Comparison of ENCODE assay signal across 1 cellular context in genomic region chr7:29915481-29916215, GRCh38.
TF ChIP-seq lines count a peak whose summit lies in the region.

No MANE protein-coding gene starts in this region.

TF ChIP-seq in HepG2, 621 proteins besides CTCF, POLR2A, EP300 and RAD21 (continued from another document):
- TF ChIP-seq, protein P1, sequence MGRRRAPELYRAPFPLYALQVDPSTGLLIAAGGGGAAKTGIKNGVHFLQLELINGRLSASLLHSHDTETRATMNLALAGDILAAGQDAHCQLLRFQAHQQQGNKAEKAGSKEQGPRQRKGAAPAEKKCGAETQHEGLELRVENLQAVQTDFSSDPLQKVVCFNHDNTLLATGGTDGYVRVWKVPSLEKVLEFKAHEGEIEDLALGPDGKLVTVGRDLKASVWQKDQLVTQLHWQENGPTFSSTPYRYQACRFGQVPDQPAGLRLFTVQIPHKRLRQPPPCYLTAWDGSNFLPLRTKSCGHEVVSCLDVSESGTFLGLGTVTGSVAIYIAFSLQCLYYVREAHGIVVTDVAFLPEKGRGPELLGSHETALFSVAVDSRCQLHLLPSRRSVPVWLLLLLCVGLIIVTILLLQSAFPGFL (CRISPR knock-in tag; IDR thresholded peaks at IDR 0.05) = no peak
- TF ChIP-seq, protein P2, sequence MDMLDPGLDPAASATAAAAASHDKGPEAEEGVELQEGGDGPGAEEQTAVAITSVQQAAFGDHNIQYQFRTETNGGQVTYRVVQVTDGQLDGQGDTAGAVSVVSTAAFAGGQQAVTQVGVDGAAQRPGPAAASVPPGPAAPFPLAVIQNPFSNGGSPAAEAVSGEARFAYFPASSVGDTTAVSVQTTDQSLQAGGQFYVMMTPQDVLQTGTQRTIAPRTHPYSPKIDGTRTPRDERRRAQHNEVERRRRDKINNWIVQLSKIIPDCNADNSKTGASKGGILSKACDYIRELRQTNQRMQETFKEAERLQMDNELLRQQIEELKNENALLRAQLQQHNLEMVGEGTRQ (IDR thresholded peaks at IDR 0.05; ENCODE audit: low read depth, low read length) = no peak
- TF ChIP-seq, protein P2 (CRISPR knock-in tag; IDR thresholded peaks at IDR 0.05; ENCODE audit: borderline replicate concordance) = no peak
- TF ChIP-seq, protein P3, sequence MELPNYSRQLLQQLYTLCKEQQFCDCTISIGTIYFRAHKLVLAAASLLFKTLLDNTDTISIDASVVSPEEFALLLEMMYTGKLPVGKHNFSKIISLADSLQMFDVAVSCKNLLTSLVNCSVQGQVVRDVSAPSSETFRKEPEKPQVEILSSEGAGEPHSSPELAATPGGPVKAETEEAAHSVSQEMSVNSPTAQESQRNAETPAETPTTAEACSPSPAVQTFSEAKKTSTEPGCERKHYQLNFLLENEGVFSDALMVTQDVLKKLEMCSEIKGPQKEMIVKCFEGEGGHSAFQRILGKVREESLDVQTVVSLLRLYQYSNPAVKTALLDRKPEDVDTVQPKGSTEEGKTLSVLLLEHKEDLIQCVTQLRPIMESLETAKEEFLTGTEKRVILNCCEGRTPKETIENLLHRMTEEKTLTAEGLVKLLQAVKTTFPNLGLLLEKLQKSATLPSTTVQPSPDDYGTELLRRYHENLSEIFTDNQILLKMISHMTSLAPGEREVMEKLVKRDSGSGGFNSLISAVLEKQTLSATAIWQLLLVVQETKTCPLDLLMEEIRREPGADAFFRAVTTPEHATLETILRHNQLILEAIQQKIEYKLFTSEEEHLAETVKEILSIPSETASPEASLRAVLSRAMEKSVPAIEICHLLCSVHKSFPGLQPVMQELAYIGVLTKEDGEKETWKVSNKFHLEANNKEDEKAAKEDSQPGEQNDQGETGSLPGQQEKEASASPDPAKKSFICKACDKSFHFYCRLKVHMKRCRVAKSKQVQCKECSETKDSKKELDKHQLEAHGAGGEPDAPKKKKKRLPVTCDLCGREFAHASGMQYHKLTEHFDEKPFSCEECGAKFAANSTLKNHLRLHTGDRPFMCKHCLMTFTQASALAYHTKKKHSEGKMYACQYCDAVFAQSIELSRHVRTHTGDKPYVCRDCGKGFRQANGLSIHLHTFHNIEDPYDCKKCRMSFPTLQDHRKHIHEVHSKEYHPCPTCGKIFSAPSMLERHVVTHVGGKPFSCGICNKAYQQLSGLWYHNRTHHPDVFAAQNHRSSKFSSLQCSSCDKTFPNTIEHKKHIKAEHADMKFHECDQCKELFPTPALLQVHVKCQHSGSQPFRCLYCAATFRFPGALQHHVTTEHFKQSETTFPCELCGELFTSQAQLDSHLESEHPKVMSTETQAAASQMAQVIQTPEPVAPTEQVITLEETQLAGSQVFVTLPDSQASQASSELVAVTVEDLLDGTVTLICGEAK (IDR thresholded peaks at IDR 0.05) = no peak
- TF ChIP-seq, protein P3 (CRISPR knock-in tag; IDR thresholded peaks at IDR 0.05) = no peak
- no peak for TF ChIP-seq HOXA3 (CRISPR knock-in tag; IDR thresholded peaks at IDR 0.05)
- no peak for TF ChIP-seq ZNF121 (CRISPR knock-in tag; IDR thresholded peaks at IDR 0.05)
